In genomic region chr11:115501504-115501894, GRCh38 we compare ENCODE assay signal across 17 cellular contexts. TPM values are rescaled to one million over a fixed set of nuclear protein-coding genes. Genes with fewer than 3 reads are reported as not detected.
DNase-seq lines count a peak whose midpoint lies in the region; ATAC-seq, FAIRE-seq and TF ChIP-seq lines count a peak whose summit lies in the region.
"Had no signal": no experiment of that assay in that cellular context is flagged by ENCODE, and none has a peak within 500 bp of the region (broad histone marks: within the 10 kb centered on the region; RNA-seq: fewer than 3 reads in every experiment).

No MANE protein-coding gene starts in this region.

- TF ChIP-seq CTCF in KMS-11 (conservative IDR thresholded peaks at IDR 0.05; ENCODE audit: low read depth, low read length) (no peak), dorsolateral prefrontal cortex (IDR thresholded peaks at IDR 0.05 in 54 of 56, conservative IDR thresholded peaks at IDR 0.05 in 2 of 56; ENCODE audit: low read depth in 1 of 56, partially characterized antibody in 56 of 56) (no peak), neural progenitor cell (IDR thresholded peaks at IDR 0.05) (no peak)

- intact Hi-C loops in dorsolateral prefrontal cortex (cut with DNase I): loop anchor here (5.0 to 10.0 kb wide), 3 partner anchors 59 to 713 kb away; no protein-coding TSS in a partner anchor

- H3K4me3 ChIP-seq in KMS-11 (IDR thresholded peaks at IDR 0.05; ENCODE audit: insufficient read depth, low read depth, low read length): no peak overlapping the region
- peak overlapping the region; percentile 63 to 93 (median 86) for H3K4me3 ChIP-seq in dorsolateral prefrontal cortex
- peak overlapping the region; percentile 77 for H3K4me3 ChIP-seq in neural progenitor cell

- H3K27ac ChIP-seq in KMS-11 (peak overlapping the region; percentile 65; the same call in 1 of the 2 replicates), dorsolateral prefrontal cortex (peak overlapping the region; percentile 1 to 99 (median 96)), neural progenitor cell (no peak overlapping the region)

- H3K27me3 ChIP-seq in KMS-11 (ENCODE audit: insufficient read depth, low read depth) (no peaks in the 10 kb centered on the region; the same call in 1 of the 2 replicates), dorsolateral prefrontal cortex (no peaks in the 10 kb centered on the region), neural progenitor cell (peaks cover 27% of the 10 kb centered on the region)
- H3K27me3 ChIP-seq: adrenal gland had no signal

- peaks cover 15% of the 10 kb centered on the region for H3F3A ChIP-seq in neural progenitor cell (ENCODE audit: low read depth)

- H3K4me1 ChIP-seq in KMS-11 (ENCODE audit: low read depth, poor library complexity, severe bottlenecking): peaks cover 43% of the 10 kb centered on the region
- peaks cover 32% of the 10 kb centered on the region for H3K4me1 ChIP-seq in neural progenitor cell

- H3K9ac ChIP-seq in KMS-11 (peak overlapping the region; percentile 69; the same call in 1 of the 2 replicates), neural progenitor cell (no peak overlapping the region)

- in situ Hi-C loops in G401 (cut with HindIII; ENCODE audit: low sequenced_read_pairs): no loop called here

- peaks cover 6% of the 10 kb centered on the region for H3K36me3 Mint-ChIP-seq in neural progenitor cell

- H3K9me3 Mint-ChIP-seq in neural progenitor cell: no peaks in the 10 kb centered on the region
- H3K9me3 Mint-ChIP-seq: activated B cell treated with CpG ODN at 0.5 μM for 24 hours; activated T-helper 2 cell treated with anti-CD3 and anti-CD28 coated beads, Interferon-gamma antibody, Interleukin-2, Interleukin-4, amounts not matched to agents 10 μg/mL and 5 μg/mL and 100 μg/mL, durations not matched to agents 14 hours and 24 hours and 36 hours had no signal

- H4K20me1 ChIP-seq in KMS-11 (ENCODE audit: insufficient read depth) (no peaks in the 10 kb centered on the region), neural progenitor cell (ENCODE audit: low read depth) (peaks cover 63% of the 10 kb centered on the region)

- peaks cover 11% of the 10 kb centered on the region for H3K4me1 Mint-ChIP-seq in neural progenitor cell

- no peak overlapping the region for H3K4me3 Mint-ChIP-seq in neural progenitor cell
- H3K4me3 Mint-ChIP-seq: activated B cell treated with CpG ODN at 0.5 μM for 24 hours, B cell had no signal

- FAIRE-seq in GM12891 (lab: Jason Lieb, UNC): no peak
- FAIRE-seq: colon had no signal

- ATAC-seq in HG03135 (IDR thresholded peaks at IDR 0.05; ENCODE audit: unreplicated experiment): no peak
- ATAC-seq in HG02981 (IDR thresholded peaks at IDR 0.05; ENCODE audit: unreplicated experiment): no peak
- ATAC-seq: left cardiac atrium had no signal

- no peak for TF ChIP-seq POLR2A in GM12891 (IDR thresholded peaks at IDR 0.05; ENCODE audit: low read depth, low read length)

- no peak overlapping the region for H3K27ac Mint-ChIP-seq in neural progenitor cell
- H3K27ac Mint-ChIP-seq: activated B cell treated with CpG ODN at 0.5 μM for 24 hours; activated T-helper 2 cell treated with anti-CD3 and anti-CD28 coated beads, Interferon-gamma antibody, Interleukin-2, Interleukin-4, amounts not matched to agents 10 μg/mL and 5 μg/mL and 100 μg/mL, durations not matched to agents 14 hours and 24 hours and 36 hours; B cell had no signal

- H3K4me2 ChIP-seq in KMS-11 (peak overlapping the region; percentile 51; the same call in 1 of the 2 replicates), neural progenitor cell (peak overlapping the region; percentile 99)

- H3K79me2 ChIP-seq in KMS-11 (ENCODE audit: insufficient read depth, low read depth) (peaks cover 56% of the 10 kb centered on the region; the same call in 1 of the 2 replicates), neural progenitor cell (ENCODE audit: low read depth) (peaks cover 73% of the 10 kb centered on the region)

- H2AFZ ChIP-seq in KMS-11 (ENCODE audit: low read depth): no peak overlapping the region
- H2AFZ ChIP-seq in neural progenitor cell (replicated peaks): no peak overlapping the region

- H3K36me3 ChIP-seq in KMS-11 (ENCODE audit: insufficient read depth) (no peaks in the 10 kb centered on the region), neural progenitor cell (no peaks in the 10 kb centered on the region)
- H3K36me3 ChIP-seq: adrenal gland, stomach had no signal

- peak; percentile 55 for DNase-seq in G401 (ENCODE audit: low spot score)
- DNase-seq in dorsolateral prefrontal cortex: no peak
- peak; percentile 16 for DNase-seq in neural progenitor cell (ENCODE audit: low spot score)
- DNase-seq in NCI-H1694 (lab: John Stamatoyannopoulos, UW): no peak
- DNase-seq in GM12891 (ENCODE audit: insufficient read length, low spot score): no peak
- DNase-seq: activated B cell treated with CpG ODN at 0.5 μM for 24 hours, adrenal gland, left cardiac atrium, NCI-H774, stomach had no signal

- H3K9me3 ChIP-seq in neural progenitor cell (ENCODE audit: low read depth): no peaks in the 10 kb centered on the region
- H3K9me3 ChIP-seq: adrenal gland, stomach had no signal

- H3K27me3 Mint-ChIP-seq in neural progenitor cell (ENCODE audit: insufficient read depth, low read depth): peaks cover 6% of the 10 kb centered on the region

TF ChIP-seq in GM12891, 5 proteins besides CTCF, POLR2A, EP300 and RAD21:
- no peak for TF ChIP-seq TAF1 (IDR thresholded peaks at IDR 0.05; ENCODE audit: low read depth, low read length)
- no peak for TF ChIP-seq POLR2AphosphoS5 (IDR thresholded peaks at IDR 0.05; ENCODE audit: low read depth, low read length)
- no peak for TF ChIP-seq POU2F2 (IDR thresholded peaks at IDR 0.05; ENCODE audit: low read depth, low read length)
- TF ChIP-seq PAX5 (IDR thresholded peaks at IDR 0.05; ENCODE audit: insufficient read depth, low read length, severe bottlenecking): no peak
- no peak for TF ChIP-seq SPI1 (IDR thresholded peaks at IDR 0.05; ENCODE audit: low read depth, low read length)

RNA-seq across cellular contexts. Expression of gene CADM1, which starts 2.7 kb away (rescaled TPM):
- total RNA-seq in G401 (2014; rRNA removed; shearing (Covaris generic)): not detected in 2 replicates
- 100 to 1,000 TPM; 119 to 227 (median 154) TPM for total RNA-seq in dorsolateral prefrontal cortex
- total RNA-seq in neural progenitor cell (ENCODE audit: low replicate concordance): 117 and 123 TPM in 2 replicates
- polyA plus RNA-seq in GM12891 (2012; ENCODE audit: low read depth, missing spikeins): 19.9 TPM
- total RNA-seq: HT-29 had no signal

Comparison
In these comparisons a context has a peak if more than half of its experiments do, and no peak if none do; other contexts are left out.
1. DNase-seq: peak in G401 (single experiment) and neural progenitor cell (single experiment); none in dorsolateral prefrontal cortex (0 of 10), NCI-H1694 (single experiment) and GM12891 (single experiment).
2. RNA of gene CADM1, which starts 2.7 kb away (total RNA-seq): 119 to 227 TPM in dorsolateral prefrontal cortex and 117 to 123 TPM in neural progenitor cell; not detected in G401; every median in the first group is over 10 times any median in the second.